In the genomic region with DNA sequence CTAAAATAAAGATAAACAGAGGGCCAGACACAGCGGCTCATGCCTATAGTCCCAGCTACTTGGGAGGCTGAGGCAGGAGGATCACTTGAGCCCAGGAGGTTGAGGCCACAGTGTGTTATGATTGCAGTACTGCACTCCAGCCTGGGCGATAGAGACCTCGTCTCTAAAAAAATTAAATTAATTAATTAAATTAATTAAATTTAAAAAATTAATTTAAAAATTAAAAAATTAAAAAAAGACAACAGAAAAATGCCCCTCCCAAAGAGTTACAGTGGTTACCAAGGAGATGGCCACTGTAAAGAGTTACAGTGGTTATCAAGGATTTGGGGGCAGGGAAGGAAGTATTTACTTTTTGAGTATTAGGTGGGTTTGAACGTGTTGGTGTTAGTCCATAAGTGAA, we compare ENCODE assay signal across 20 cellular contexts. TPM values are rescaled to one million over a fixed set of nuclear protein-coding genes. Genes with fewer than 3 reads are reported as not detected.
DNase-seq lines count a peak whose midpoint lies in the region; ATAC-seq, FAIRE-seq and TF ChIP-seq lines count a peak whose summit lies in the region.
"Had no signal": no experiment of that assay in that cellular context is flagged by ENCODE, and none has a peak within 500 bp of the region (broad histone marks: within the 10 kb centered on the region; RNA-seq: fewer than 3 reads in every experiment).

No MANE protein-coding gene starts in this region.

- TF ChIP-seq RAD21 in HepG2 (CRISPR knock-in tag; IDR thresholded peaks at IDR 0.05), result no peak

- H3K4me3 Mint-ChIP-seq in WTC11 (no peak overlapping the region), mesothelial cell of epicardium (no peak overlapping the region)
- H3K4me3 Mint-ChIP-seq: CD4-positive, CD25-positive, alpha-beta regulatory T cell; CD8-positive, alpha-beta T cell had no signal

- DNase-seq in HepG2 (ENCODE audit: low spot score) (no peak), right lobe of liver (no peak), WTC11 (ENCODE audit: low spot score) (no peak), mesothelial cell of epicardium (ENCODE audit: low spot score in 2 of 2, unreplicated experiment in 2 of 2) (no peak), smooth muscle cell (lab: John Stamatoyannopoulos, UW; ENCODE audit: unreplicated experiment) (no peak), coronary artery (ENCODE audit: low spot score) (no peak)
- DNase-seq in activated naive CD4-positive, alpha-beta T cell treated with Interleukin-2 at 50 U/mL for 16 hours, result no peak
- DNase-seq: C1 segment of cervical spinal cord; Caco-2; CD4-positive, CD25-positive, alpha-beta regulatory T cell; CD8-positive, alpha-beta T cell; DMS153; DND-41; GM23248; H7; HCEC 1CT had no signal

- H3K36me3 Mint-ChIP-seq in WTC11 (no peaks in the 10 kb centered on the region), mesothelial cell of epicardium (no peaks in the 10 kb centered on the region)
- H3K36me3 Mint-ChIP-seq: CD4-positive, CD25-positive, alpha-beta regulatory T cell; CD8-positive, alpha-beta T cell had no signal

- POLR2A ChIA-PET in HepG2 (lab: Yijun Ruan, JAX) (no interaction called here), WTC11 (lab: Charles Lee) (no interaction called here)

- WGBS in HepG2 (ENCODE audit: low lambda C conversion rate), result 93% methylated on average over 4 of the region's 4 CpGs
- 90% methylated on average over 4 of the region's 4 CpGs for WGBS in right lobe of liver (ENCODE audit: insufficient coverage, low coverage, low lambda C conversion rate, missing lambda C conversion rate)
- WGBS in smooth muscle cell (ENCODE audit: low lambda C conversion rate), result 80% methylated on average over 4 of the region's 4 CpGs

- TF ChIP-seq POLR2A in HepG2 (IDR thresholded peaks at IDR 0.05; ENCODE audit: insufficient read depth in 1 of 2, low read depth in 2 of 2, low read length in 2 of 2), result no peak
- TF ChIP-seq POLR2A in right lobe of liver (IDR thresholded peaks at IDR 0.05), result no peak

- TF ChIP-seq EP300 in HepG2 (IDR thresholded peaks at IDR 0.05; ENCODE audit: low read depth in 2 of 2, low read length in 2 of 2) (no peak), HepG2 (CRISPR knock-in tag; IDR thresholded peaks at IDR 0.05; ENCODE audit: borderline replicate concordance) (no peak)

- H3K27me3 Mint-ChIP-seq in WTC11 (ENCODE audit: low read depth) (no peaks in the 10 kb centered on the region), mesothelial cell of epicardium (ENCODE audit: low read depth) (no peaks in the 10 kb centered on the region)

- H3K27me3 ChIP-seq in HepG2 (ENCODE audit: control insufficient read depth in 1 of 2, insufficient read depth in 2 of 2, low read length in 2 of 2), result no peaks in the 10 kb centered on the region
- H3K27me3 ChIP-seq in right lobe of liver, result no peaks in the 10 kb centered on the region
- H3K27me3 ChIP-seq in smooth muscle cell (ENCODE audit: low read depth), result no peaks in the 10 kb centered on the region

- no peak overlapping the region for H3K4me2 ChIP-seq in HepG2 (ENCODE audit: low read depth, low read length)
- peak overlapping the region; percentile 53 for H3K4me2 ChIP-seq in smooth muscle cell

- in situ Hi-C loops in HepG2 (cut with HindIII; ENCODE audit: extremely low pct_ligation_motif_present, low pct_unique_long_range_greater_than_20kb), result no loop called here

- H3K4me3 ChIP-seq in HepG2 (replicated peaks in 1 of 3; ENCODE audit: insufficient read depth in 1 of 3, low read depth in 2 of 3, low read length in 3 of 3) (no peak overlapping the region), right lobe of liver (no peak overlapping the region), smooth muscle cell (no peak overlapping the region), coronary artery (no peak overlapping the region)
- H3K4me3 ChIP-seq: GM23248 had no signal

- TF ChIP-seq CTCF in HepG2 (CRISPR knock-in tag; IDR thresholded peaks at IDR 0.05), result no peak
- TF ChIP-seq CTCF in right lobe of liver (IDR thresholded peaks at IDR 0.05), result no peak
- TF ChIP-seq CTCF in WTC11 (IDR thresholded peaks at IDR 0.05), result no peak
- TF ChIP-seq CTCF in mesothelial cell of epicardium (IDR thresholded peaks at IDR 0.05; ENCODE audit: unreplicated experiment), result no peak
- TF ChIP-seq CTCF in smooth muscle cell (IDR thresholded peaks at IDR 0.05; ENCODE audit: borderline replicate concordance, insufficient read depth, poor library complexity, severe bottlenecking), result no peak
- TF ChIP-seq CTCF in coronary artery (IDR thresholded peaks at IDR 0.05), result no peak

- no peak overlapping the region for H3K27ac ChIP-seq in HepG2 (ENCODE audit: extremely low read length, insufficient read depth, low read length)
- no peak overlapping the region for H3K27ac ChIP-seq in right lobe of liver
- H3K27ac ChIP-seq in smooth muscle cell (ENCODE audit: low read depth), result peak overlapping the region; percentile 23
- no peak overlapping the region for H3K27ac ChIP-seq in coronary artery
- H3K27ac ChIP-seq: GM23248 had no signal

- peaks cover 17% of the 10 kb centered on the region for H3F3A ChIP-seq in smooth muscle cell (ENCODE audit: low read depth)

- H3K4me1 Mint-ChIP-seq in WTC11, result peaks cover 47% of the 10 kb centered on the region
- H3K4me1 Mint-ChIP-seq in mesothelial cell of epicardium, result peaks cover 36% of the 10 kb centered on the region

- H4K20me1 ChIP-seq in HepG2 (ENCODE audit: insufficient read depth, low read length) (no peaks in the 10 kb centered on the region), smooth muscle cell (ENCODE audit: low read depth) (peaks cover 48% of the 10 kb centered on the region)

- H3K9ac ChIP-seq in HepG2 (ENCODE audit: insufficient read depth, low read depth, low read length) (no peak overlapping the region), smooth muscle cell (ENCODE audit: low read depth) (no peak overlapping the region)
- H3K9ac ChIP-seq: GM23248 had no signal

- BruUV-seq in HepG2 (replicated peaks; lab: Mats Ljungman, UMichigan), result no TSS peak

- H3K79me2 ChIP-seq in HepG2 (ENCODE audit: insufficient read depth, low read length) (peaks cover 71% of the 10 kb centered on the region), smooth muscle cell (ENCODE audit: low read depth) (peaks cover 12% of the 10 kb centered on the region)

- FAIRE-seq in HepG2 (lab: Jason Lieb, UNC), result no peak
- FAIRE-seq: G401.6, GM12892, H1 had no signal

- H3K9me3 ChIP-seq in HepG2 (ENCODE audit: low read length) (no peaks in the 10 kb centered on the region), right lobe of liver (no peaks in the 10 kb centered on the region), smooth muscle cell (replicated peaks; ENCODE audit: low read depth) (no peaks in the 10 kb centered on the region)
- H3K9me3 ChIP-seq: Caco-2 had no signal

- H3K9me3 Mint-ChIP-seq in WTC11, result no peaks in the 10 kb centered on the region
- H3K9me3 Mint-ChIP-seq in mesothelial cell of epicardium, result no peaks in the 10 kb centered on the region
- H3K9me3 Mint-ChIP-seq: CD8-positive, alpha-beta T cell had no signal

- intact Hi-C loops in HepG2 (cut with micrococcal nuclease; ENCODE audit: unreplicated experiment) (no loop called here), right lobe of liver (cut with DNase I) (no loop called here)

- H3K27ac Mint-ChIP-seq in WTC11, result peak overlapping the region; percentile 60; the same call in 1 of the 2 replicates
- H3K27ac Mint-ChIP-seq in mesothelial cell of epicardium, result peak overlapping the region; percentile 79
- H3K27ac Mint-ChIP-seq: CD4-positive, CD25-positive, alpha-beta regulatory T cell; CD8-positive, alpha-beta T cell had no signal

- H2AFZ ChIP-seq in HepG2 (ENCODE audit: low read length) (no peak overlapping the region), smooth muscle cell (ENCODE audit: low read depth) (no peak overlapping the region)
- H2AFZ ChIP-seq: GM23248 had no signal

- ATAC-seq in HepG2, result no peak
- no peak for ATAC-seq in right lobe of liver
- no peak for ATAC-seq in WTC11
- no peak for ATAC-seq in GM21381 (IDR thresholded peaks at IDR 0.05; ENCODE audit: unreplicated experiment)
- ATAC-seq: CD8-positive, alpha-beta T cell had no signal

- CTCF ChIA-PET in HepG2 (lab: Yijun Ruan, JAX; ENCODE audit: low intra/inter-chr PET ratio, low total read pairs), result no interaction called here
- CTCF ChIA-PET in WTC11 (lab: Charles Lee), result interaction anchor here (1.1 to 3.9 kb wide), 3 partner anchors 15 to 85 kb away, joined by 3 to 16 read pairs (median 4); no protein-coding TSS in a partner anchor

- no peaks in the 10 kb centered on the region for H3K36me3 ChIP-seq in HepG2 (replicated peaks in 1 of 2; ENCODE audit: control insufficient read depth in 1 of 2, insufficient read depth in 2 of 2, low read length in 2 of 2)
- H3K36me3 ChIP-seq in right lobe of liver, result no peaks in the 10 kb centered on the region
- H3K36me3 ChIP-seq in smooth muscle cell (ENCODE audit: low read depth), result no peaks in the 10 kb centered on the region

- H3K4me1 ChIP-seq in HepG2 (ENCODE audit: insufficient read depth, low read length) (peaks cover 23% of the 10 kb centered on the region), right lobe of liver (no peaks in the 10 kb centered on the region), smooth muscle cell (ENCODE audit: low read depth) (peaks cover 13% of the 10 kb centered on the region)

RNA-seq across cellular contexts. Expression of gene CDC14B, which starts 38.3 kb away (rescaled TPM):
- total RNA-seq in HepG2 (2016; rRNA removed; fragmentation: Illumina TruSeq; extraction: Trizol) (33.3 and 37.7 TPM in 2 replicates), right lobe of liver (10 to 100 TPM; 13.7 to 38.0 (median 25.7) TPM), WTC11 (2021) (57.1 to 61.7 TPM (median 58.5 TPM) in 3 replicates), mesothelial cell of epicardium (39.0 to 40.1 TPM (median 39.3 TPM) in 3 replicates), smooth muscle cell (16.0 and 24.6 TPM in 2 replicates)
- total RNA-seq in HepG2 (2016; cell fraction: cytosol; rRNA removed; fragmentation: Illumina TruSeq; extraction: Trizol; ENCODE audit: low read depth), result 115 and 135 TPM in 2 replicates
- total RNA-seq in HepG2 (2016; cell fraction: insoluble cytoplasmic fraction; rRNA removed; fragmentation: Illumina TruSeq; extraction: Trizol), result 32.0 TPM in 2 replicates
- 92.9 and 108 TPM in 2 replicates for total RNA-seq in HepG2 (2016; cell fraction: membrane; rRNA removed; fragmentation: Illumina TruSeq; extraction: Trizol)
- total RNA-seq in HepG2 (2016; cell fraction: nucleus; rRNA removed; fragmentation: Illumina TruSeq; extraction: Trizol), result 28.9 and 39.6 TPM in 2 replicates
- polyA plus RNA-seq in HepG2 (2011; rRNA removed) (18.2 and 25.8 TPM in 2 replicates), smooth muscle cell (5.7 and 9.0 TPM in 2 replicates)
- 17.4 and 18.7 TPM in 2 replicates for polyA plus RNA-seq in HepG2 (2011; cell fraction: cytosol; rRNA removed)
- polyA plus RNA-seq in HepG2 (2011; cell fraction: nucleus; rRNA removed), result 25.0 and 28.4 TPM in 2 replicates
- polyA plus RNA-seq in HepG2 (2012), result 29.7 and 39.7 TPM in 2 replicates
- 4.4 and 5.1 TPM in 2 replicates for polyA plus RNA-seq in HepG2 (2016; cell fraction: cytosol; fragmentation: Illumina TruSeq; extraction: Trizol; ENCODE audit: low read depth)
- polyA plus RNA-seq in HepG2 (2016; cell fraction: insoluble cytoplasmic fraction; fragmentation: Illumina TruSeq; extraction: Trizol; ENCODE audit: low read depth), result 24.1 and 26.7 TPM in 2 replicates
- 12.9 and 13.7 TPM in 2 replicates for polyA plus RNA-seq in HepG2 (2016; cell fraction: membrane; fragmentation: Illumina TruSeq; extraction: Trizol; ENCODE audit: low read depth)
- 32.8 and 35.5 TPM in 2 replicates for polyA plus RNA-seq in HepG2 (2016; cell fraction: nucleus; fragmentation: Illumina TruSeq; extraction: Trizol; ENCODE audit: insufficient read depth, low read depth)
- polyA minus RNA-seq in HepG2 (2011; rRNA and poly(A)+ RNA removed; ENCODE audit: low replicate concordance), result 15.3 and 46.1 TPM in 2 replicates
- 36.8 and 41.4 TPM in 2 replicates for polyA minus RNA-seq in HepG2 (2011; cell fraction: cytosol; rRNA and poly(A)+ RNA removed)
- polyA minus RNA-seq in HepG2 (2011; cell fraction: nucleus; rRNA and poly(A)+ RNA removed), result 47.4 and 54.7 TPM in 2 replicates
